In genomic region chr22:50516891-50517290, GRCh38 we compare ENCODE assay signal across 19 cellular contexts. TPM values are rescaled to one million over a fixed set of nuclear protein-coding genes. Genes with fewer than 3 reads are reported as not detected.
DNase-seq lines count a peak whose midpoint lies in the region; ATAC-seq, FAIRE-seq and TF ChIP-seq lines count a peak whose summit lies in the region.
"Had no signal": no experiment of that assay in that cellular context is flagged by ENCODE, and none has a peak within 500 bp of the region (broad histone marks: within the 10 kb centered on the region; RNA-seq: fewer than 3 reads in every experiment).

No MANE protein-coding gene starts in this region.

- H3K4me3 ChIP-seq in right cardiac atrium (ENCODE audit: low read length) (no peak overlapping the region), left ventricle myocardium inferior (no peak overlapping the region), H1 (ENCODE audit: extremely low read depth in 1 of 4, insufficient read depth in 2 of 4, low read depth in 3 of 4, low read length in 4 of 4) (no peak overlapping the region), gastrocnemius medialis (no peak overlapping the region)

- no peak overlapping the region for H2AFZ ChIP-seq in H1 (ENCODE audit: low read length)

- POLR2A ChIA-PET in H1 (lab: Charles Lee; ENCODE audit: partially characterized antibody) = interaction anchor here (0.7 to 1.1 kb wide), 3 partner anchors 8 to 55 kb away, joined by 3 read pairs; no protein-coding TSS in a partner anchor

- peaks cover 13% of the 10 kb centered on the region; the same call in 1 of the 2 replicates for H3K79me1 ChIP-seq in H1 (ENCODE audit: low read depth, low read length)

- H2BK12ac ChIP-seq in H1 (ENCODE audit: low read depth, low read length) = no peak overlapping the region

- H3K4me1 ChIP-seq in right cardiac atrium (ENCODE audit: control insufficient read depth, insufficient read depth, low read length) = no peaks in the 10 kb centered on the region
- H3K4me1 ChIP-seq in left ventricle myocardium inferior = no peaks in the 10 kb centered on the region
- no peaks in the 10 kb centered on the region for H3K4me1 ChIP-seq in H1 (replicated peaks in 1 of 4; ENCODE audit: control insufficient read depth in 3 of 4, insufficient read depth in 4 of 4, low read length in 3 of 4)
- H3K4me1 ChIP-seq in gastrocnemius medialis = no peaks in the 10 kb centered on the region

- H3K36me3 Mint-ChIP-seq in activated CD8-positive, alpha-beta memory T cell treated with anti-CD3 and anti-CD28 coated beads, Interleukin-2, amount 10 ng/mL, durations not matched to agents 7 days and 5 days = peaks cover 39% of the 10 kb centered on the region

- no peaks in the 10 kb centered on the region for H3K27me3 Mint-ChIP-seq in activated CD8-positive, alpha-beta memory T cell treated with anti-CD3 and anti-CD28 coated beads, Interleukin-2, amount 10 ng/mL, durations not matched to agents 7 days and 5 days
- H3K27me3 Mint-ChIP-seq: B cell; CD4-positive, alpha-beta memory T cell had no signal

- H3K27me3 ChIP-seq in right cardiac atrium (ENCODE audit: control insufficient read depth, insufficient read depth) (no peaks in the 10 kb centered on the region), left ventricle myocardium inferior (ENCODE audit: low read depth) (no peaks in the 10 kb centered on the region), H1 (replicated peaks in 1 of 4; ENCODE audit: control insufficient read depth in 3 of 4, extremely low read depth in 1 of 4, insufficient read depth in 3 of 4, low read length in 3 of 4) (no peaks in the 10 kb centered on the region), gastrocnemius medialis (no peaks in the 10 kb centered on the region)

- no peaks in the 10 kb centered on the region for H3K23me2 ChIP-seq in H1 (ENCODE audit: low read depth, low read length)

- no peak overlapping the region for H3K56ac ChIP-seq in H1 (replicated peaks; ENCODE audit: insufficient read length, low read depth, low read length)

- H2BK20ac ChIP-seq in H1 (ENCODE audit: low read length) = no peak overlapping the region

- TF ChIP-seq CTCF in left ventricle myocardium inferior (IDR thresholded peaks at IDR 0.05; ENCODE audit: borderline replicate concordance) (no peak), H1 (IDR thresholded peaks at IDR 0.05; ENCODE audit: control extremely low read depth in 1 of 3, insufficient read depth in 1 of 3, low read depth in 1 of 3, low read length in 3 of 3) (no peak), gastrocnemius medialis (IDR thresholded peaks at IDR 0.05 in 4 of 5, conservative IDR thresholded peaks at IDR 0.05 in 1 of 5) (no peak)

- H4K20me1 ChIP-seq in H1 (replicated peaks in 1 of 2; ENCODE audit: control insufficient read depth in 1 of 2, insufficient read depth in 2 of 2, low read length in 2 of 2) = peaks cover 9 to 18% of the 10 kb centered on the region in 2 experiments

- H2BK120ac ChIP-seq in H1 (replicated peaks; ENCODE audit: low read depth, low read length) = no peak overlapping the region

- H3K79me2 ChIP-seq in H1 (ENCODE audit: control insufficient read depth in 1 of 2, insufficient read depth in 2 of 2, low read length in 2 of 2) = peaks cover 10 to 31% of the 10 kb centered on the region in 2 experiments

- ATAC-seq in right cardiac atrium (no peak), gastrocnemius medialis (no peak)
- no peak for ATAC-seq in activated CD8-positive, alpha-beta memory T cell treated with anti-CD3 and anti-CD28 coated beads, Interleukin-2, amount 10 ng/mL, durations not matched to agents 7 days and 5 days
- ATAC-seq: HCT116 had no signal

- CTCF ChIA-PET in H1 (lab: Charles Lee; ENCODE audit: partially characterized antibody) = interaction anchor here (0.6 to 1.0 kb wide), 4 partner anchors 9 to 73 kb away, joined by 3 to 4 read pairs (median 3); partner anchors contain the start of gene SCO2
- CTCF ChIA-PET in activated CD8-positive, alpha-beta memory T cell treated with anti-CD3 and anti-CD28 coated beads, Interleukin-2, amount 10 ng/mL, durations not matched to agents 7 days and 5 days (lab: Charles Lee) = interaction anchor here (3.7 kb wide), 1 partner anchor 8 kb away, joined by 22 read pairs; the partner anchor contains the start of gene SCO2

- no peak for FAIRE-seq in H1 (lab: Jason Lieb, UNC)
- FAIRE-seq: D721Med, G401.6, GM12892, HTR-8/SVneo had no signal

- H3K27ac Mint-ChIP-seq in activated CD8-positive, alpha-beta memory T cell treated with anti-CD3 and anti-CD28 coated beads, Interleukin-2, amount 10 ng/mL, durations not matched to agents 7 days and 5 days = no peak overlapping the region
- H3K27ac Mint-ChIP-seq: B cell had no signal

- H2BK15ac ChIP-seq in H1 (ENCODE audit: low read length) = no peak overlapping the region

- DNase-seq in right cardiac atrium (peak in 2 of 3 donors; percentile 26 to 47), left ventricle myocardium inferior (no peak), H1 (ENCODE audit: low read depth in 1 of 2, low spot score in 2 of 2) (no peak), gastrocnemius medialis (no peak)
- DNase-seq in stimulated activated CD4-positive, alpha-beta T cell treated with anti-CD3 and anti-CD28 coated beads, Interleukin-2, amount 100 ng/mL, for 48 hours = no peak
- DNase-seq in activated CD8-positive, alpha-beta memory T cell treated with anti-CD3 and anti-CD28 coated beads, Interleukin-2, amount 10 ng/mL, durations not matched to agents 7 days and 5 days = no peak
- DNase-seq: ACHN; CD4-positive, alpha-beta memory T cell; DMS153; DMS79 treated with DMSO at 0.1 percent for 48 hours; EL had no signal

- no peak overlapping the region for H4K91ac ChIP-seq in H1 (replicated peaks; ENCODE audit: insufficient read length, low read length)

- no peaks in the 10 kb centered on the region for H3K9me3 Mint-ChIP-seq in activated CD8-positive, alpha-beta memory T cell treated with anti-CD3 and anti-CD28 coated beads, Interleukin-2, amount 10 ng/mL, durations not matched to agents 7 days and 5 days (ENCODE audit: low read depth)
- H3K9me3 Mint-ChIP-seq: CD4-positive, alpha-beta memory T cell had no signal

- no peak overlapping the region for H3K4ac ChIP-seq in H1 (replicated peaks; ENCODE audit: insufficient read length, low read depth, low read length)

- TF ChIP-seq EP300 in H1 (IDR thresholded peaks at IDR 0.05; ENCODE audit: borderline replicate concordance in 1 of 2, low read depth in 2 of 2, low read length in 2 of 2) = no peak

- H3K4me3 Mint-ChIP-seq in activated CD8-positive, alpha-beta memory T cell treated with anti-CD3 and anti-CD28 coated beads, Interleukin-2, amount 10 ng/mL, durations not matched to agents 7 days and 5 days = no peak overlapping the region
- H3K4me3 Mint-ChIP-seq: B cell had no signal

- H3K27ac ChIP-seq in right cardiac atrium (ENCODE audit: low read length) (no peak overlapping the region), left ventricle myocardium inferior (replicated peaks) (no peak overlapping the region), H1 (ENCODE audit: low read depth, low read length) (no peak overlapping the region), gastrocnemius medialis (no peak overlapping the region)
- H3K27ac ChIP-seq: C4-2B had no signal

- H3K4me2 ChIP-seq in H1 (ENCODE audit: insufficient read depth in 1 of 2, low read depth in 2 of 2, low read length in 2 of 2) = no peak overlapping the region

- H3K9me3 ChIP-seq in right cardiac atrium (ENCODE audit: control insufficient read depth, low read length) (no peaks in the 10 kb centered on the region), left ventricle myocardium inferior (replicated peaks) (no peaks in the 10 kb centered on the region), H1 (ENCODE audit: insufficient read depth in 2 of 2, low read depth in 1 of 2, low read length in 1 of 2) (no peaks in the 10 kb centered on the region), gastrocnemius medialis (no peaks in the 10 kb centered on the region)

- in situ Hi-C loops in gastrocnemius medialis (cut with MboI; ENCODE audit: low sequenced_read_pairs in 4 of 4) = no loop called here

- H4K5ac ChIP-seq in H1 (ENCODE audit: insufficient read length, low read depth, low read length) = no peak overlapping the region

- H3K18ac ChIP-seq in H1 (ENCODE audit: extremely low read depth, low read length) = no peak overlapping the region

- TF ChIP-seq POLR2A in H1 (IDR thresholded peaks at IDR 0.05; ENCODE audit: control extremely low read depth in 1 of 2, low read depth in 2 of 2, low read length in 2 of 2) (no peak), gastrocnemius medialis (IDR thresholded peaks at IDR 0.05) (no peak)

- no peak for TF ChIP-seq RAD21 in H1 (IDR thresholded peaks at IDR 0.05 in 1 of 2, conservative IDR thresholded peaks at IDR 0.05 in 1 of 2; ENCODE audit: low read depth in 2 of 2, low read length in 2 of 2)

- peak overlapping the region; percentile 24; the same call in 1 of the 2 replicates for H2BK5ac ChIP-seq in H1 (ENCODE audit: low read depth, low read length)

- H3K14ac ChIP-seq in H1 (ENCODE audit: insufficient read length) = no peak overlapping the region

- H4K8ac ChIP-seq in H1 (ENCODE audit: extremely low read depth, insufficient read depth, low read length) = no peak overlapping the region

- H3K9ac ChIP-seq in H1 (replicated peaks in 1 of 4; ENCODE audit: extremely low read depth in 1 of 4, low read depth in 3 of 4, low read length in 3 of 4) = no peak overlapping the region

- H3K4me1 Mint-ChIP-seq in activated CD8-positive, alpha-beta memory T cell treated with anti-CD3 and anti-CD28 coated beads, Interleukin-2, amount 10 ng/mL, durations not matched to agents 7 days and 5 days = peaks cover 23% of the 10 kb centered on the region

- WGBS in right cardiac atrium = 82% methylated on average over 16 of the region's 16 CpGs
- 93% methylated on average over 16 of the region's 16 CpGs; no CpG with 5 or more reads in 1 of the 2 experiments for WGBS in H1 (ENCODE audit: extremely low coverage in 1 of 2, insufficient coverage in 1 of 2, insufficient read length in 1 of 2, insufficient replicate concordance in 2 of 2, low coverage in 1 of 2, low lambda C conversion rate in 2 of 2, missing lambda C conversion rate in 1 of 2), 2 experiments

- no peak overlapping the region for H3K23ac ChIP-seq in H1 (ENCODE audit: insufficient read length)

- intact Hi-C loops in right cardiac atrium (cut with DNase I) = no loop called here
- intact Hi-C loops in left ventricle myocardium inferior (cut with micrococcal nuclease) = no loop called here
- intact Hi-C loops in gastrocnemius medialis (cut with DNase I; ENCODE audit: low total_unique reads) = no loop called here

- no peak overlapping the region for H2AK5ac ChIP-seq in H1 (ENCODE audit: low read depth, low read length)

- H3K36me3 ChIP-seq in left ventricle myocardium inferior = peaks cover 55% of the 10 kb centered on the region
- H3K36me3 ChIP-seq in H1 (ENCODE audit: control insufficient read depth in 2 of 4, insufficient read depth in 4 of 4, low read length in 3 of 4) = peaks cover 0 to 12% (median 7%) of the 10 kb centered on the region in 4 experiments; a peak in 5 of 8 replicates
- H3K36me3 ChIP-seq in gastrocnemius medialis = peaks cover 0 to 43% of the 10 kb centered on the region in 2 donors

RNA-seq across cellular contexts. Expression of gene SCO2, which starts 8.5 kb away (rescaled TPM):
- total RNA-seq in right cardiac atrium = 1 to 10 TPM in 2 of 4 donors, not detected in 2; 1.4 to 2.2 TPM
- polyA plus RNA-seq in right cardiac atrium = not detected
- not detected for total RNA-seq in left ventricle myocardium inferior
- total RNA-seq in H1 (2021; fragmentation: NEBNext Ultra II Directional; extraction: Animal tissue kit (Norgen Biotek cat#: 25700)) = 2.2 TPM in 1 of 2 replicates, not detected in the other
- 2.0 and 2.5 TPM in 2 replicates for polyA plus RNA-seq in H1 (2011; rRNA removed)
- polyA plus RNA-seq in H1 (2011; cell fraction: cytosol; rRNA removed) = 0.54 TPM
- 1.8 TPM for polyA plus RNA-seq in H1 (2011; cell fraction: nucleus; rRNA removed)
- polyA plus RNA-seq in H1 (2012, experiment 1 of 2) = 0.31 to 1.3 TPM (median 0.68 TPM) in 3 of 4 replicates, not detected in the other
- 1.3 TPM for polyA plus RNA-seq in H1 (2012, experiment 2 of 2)
- polyA plus RNA-seq in H1 (2013, experiment 1 of 2) = 0.10 TPM
- not detected for polyA plus RNA-seq in H1 (2013, experiment 2 of 2)
- not detected in 2 replicates for polyA minus RNA-seq in H1 (2011; rRNA and poly(A)+ RNA removed)
- polyA minus RNA-seq in H1 (2011; cell fraction: cytosol; rRNA and poly(A)+ RNA removed) = not detected
- 2.1 TPM for polyA minus RNA-seq in H1 (2011; cell fraction: nucleus; rRNA and poly(A)+ RNA removed)
- 10 to 100 TPM in 1 of 2 experiments, 1 to 10 TPM in 1; 9.1 to 11.6 TPM for total RNA-seq in activated CD8-positive, alpha-beta memory T cell treated with anti-CD3 and anti-CD28 coated beads, Interleukin-2, amount 10 ng/mL, durations not matched to agents 7 days and 5 days
- 1 to 10 TPM in 2 of 4 donors, not detected in 2; 1.0 to 2.3 TPM for total RNA-seq in gastrocnemius medialis
- total RNA-seq: CD4-positive, alpha-beta memory T cell had no signal

RNA-seq across cellular contexts. Expression of gene NCAPH2, which starts 8.9 kb away (rescaled TPM):
- total RNA-seq in right cardiac atrium = 10 to 100 TPM; 23.3 to 35.0 (median 28.6) TPM
- 29.1 TPM for polyA plus RNA-seq in right cardiac atrium
- total RNA-seq in left ventricle myocardium inferior = 27.7 TPM
- 62.2 and 70.4 TPM in 2 replicates for total RNA-seq in H1 (2021; fragmentation: NEBNext Ultra II Directional; extraction: Animal tissue kit (Norgen Biotek cat#: 25700))
- polyA plus RNA-seq in H1 (2011; rRNA removed) = 73.8 and 81.6 TPM in 2 replicates
- 69.3 TPM for polyA plus RNA-seq in H1 (2011; cell fraction: cytosol; rRNA removed)
- 122 TPM for polyA plus RNA-seq in H1 (2011; cell fraction: nucleus; rRNA removed)
- 40.8 to 68.5 TPM (median 62.3 TPM) in 4 replicates for polyA plus RNA-seq in H1 (2012, experiment 1 of 2)
- polyA plus RNA-seq in H1 (2012, experiment 2 of 2) = 53.6 TPM
- polyA plus RNA-seq in H1 (2013, experiment 1 of 2) = 24.8 TPM
- polyA plus RNA-seq in H1 (2013, experiment 2 of 2) = 23.7 TPM
- polyA minus RNA-seq in H1 (2011; rRNA and poly(A)+ RNA removed) = 33.5 and 33.6 TPM in 2 replicates
- polyA minus RNA-seq in H1 (2011; cell fraction: cytosol; rRNA and poly(A)+ RNA removed) = 39.4 TPM
- polyA minus RNA-seq in H1 (2011; cell fraction: nucleus; rRNA and poly(A)+ RNA removed) = 33.5 TPM
- total RNA-seq in activated CD8-positive, alpha-beta memory T cell treated with anti-CD3 and anti-CD28 coated beads, Interleukin-2, amount 10 ng/mL, durations not matched to agents 7 days and 5 days = 100 to 1,000 TPM; 136 to 181 TPM
- 10 to 100 TPM; 19.0 to 29.3 (median 23.4) TPM for total RNA-seq in gastrocnemius medialis

RNA-seq across cellular contexts. Expression of gene LMF2, which starts 9.4 kb away (rescaled TPM):
- 10 to 100 TPM; 32.2 to 33.7 (median 33.3) TPM for total RNA-seq in right cardiac atrium
- polyA plus RNA-seq in right cardiac atrium = 29.0 TPM
- 23.4 TPM for total RNA-seq in left ventricle myocardium inferior
- 31.3 and 34.3 TPM in 2 replicates for total RNA-seq in H1 (2021; fragmentation: NEBNext Ultra II Directional; extraction: Animal tissue kit (Norgen Biotek cat#: 25700))
- 62.9 and 80.4 TPM in 2 replicates for polyA plus RNA-seq in H1 (2011; rRNA removed)
- polyA plus RNA-seq in H1 (2011; cell fraction: cytosol; rRNA removed) = 49.9 TPM
- polyA plus RNA-seq in H1 (2011; cell fraction: nucleus; rRNA removed) = 250 TPM
- 18.2 to 38.1 TPM (median 36.3 TPM) in 4 replicates for polyA plus RNA-seq in H1 (2012, experiment 1 of 2)
- 28.8 TPM for polyA plus RNA-seq in H1 (2012, experiment 2 of 2)
- 42.9 TPM for polyA plus RNA-seq in H1 (2013, experiment 1 of 2)
- 40.7 TPM for polyA plus RNA-seq in H1 (2013, experiment 2 of 2)
- polyA minus RNA-seq in H1 (2011; rRNA and poly(A)+ RNA removed) = 11.2 and 19.4 TPM in 2 replicates
- polyA minus RNA-seq in H1 (2011; cell fraction: cytosol; rRNA and poly(A)+ RNA removed) = 26.9 TPM
- 43.0 TPM for polyA minus RNA-seq in H1 (2011; cell fraction: nucleus; rRNA and poly(A)+ RNA removed)
- 100 to 1,000 TPM in 1 of 2 experiments, 10 to 100 TPM in 1; 98.6 to 138 TPM for total RNA-seq in activated CD8-positive, alpha-beta memory T cell treated with anti-CD3 and anti-CD28 coated beads, Interleukin-2, amount 10 ng/mL, durations not matched to agents 7 days and 5 days
- 10 to 100 TPM; 19.7 to 39.4 (median 26.9) TPM for total RNA-seq in gastrocnemius medialis

RNA-seq across cellular contexts. Expression of gene TYMP, which starts 12.9 kb away (rescaled TPM):
- total RNA-seq in right cardiac atrium (10 to 100 TPM; 14.6 to 35.5 (median 19.3) TPM), left ventricle myocardium inferior (11.6 TPM), gastrocnemius medialis (10 to 100 TPM in 3 of 4 donors, 1 to 10 TPM in 1; 8.8 to 15.8 (median 11.8) TPM)
- polyA plus RNA-seq in right cardiac atrium (18.5 TPM), H1 (2011; rRNA removed) (0.48 and 0.83 TPM in 2 replicates)
- 0.43 and 0.46 TPM in 2 replicates for total RNA-seq in H1 (2021; fragmentation: NEBNext Ultra II Directional; extraction: Animal tissue kit (Norgen Biotek cat#: 25700))
- 0.58 TPM for polyA plus RNA-seq in H1 (2011; cell fraction: cytosol; rRNA removed)
- 1.6 TPM for polyA plus RNA-seq in H1 (2011; cell fraction: nucleus; rRNA removed)
- polyA plus RNA-seq in H1 (2012, experiment 1 of 2) = 0.40 to 0.65 TPM (median 0.51 TPM) in 4 replicates
- polyA plus RNA-seq in H1 (2012, experiment 2 of 2) = 0.16 TPM
- 0.47 TPM for polyA plus RNA-seq in H1 (2013, experiment 1 of 2)
- 0.39 TPM for polyA plus RNA-seq in H1 (2013, experiment 2 of 2)
- 0.28 TPM in 1 of 2 replicates, not detected in the other for polyA minus RNA-seq in H1 (2011; rRNA and poly(A)+ RNA removed)
- polyA minus RNA-seq in H1 (2011; cell fraction: cytosol; rRNA and poly(A)+ RNA removed) = not detected
- polyA minus RNA-seq in H1 (2011; cell fraction: nucleus; rRNA and poly(A)+ RNA removed) = 0.90 TPM
- 100 to 1,000 TPM in 1 of 2 experiments, 10 to 100 TPM in 1; 93.1 to 108 TPM for total RNA-seq in activated CD8-positive, alpha-beta memory T cell treated with anti-CD3 and anti-CD28 coated beads, Interleukin-2, amount 10 ng/mL, durations not matched to agents 7 days and 5 days

RNA-seq across cellular contexts. Expression of gene KLHDC7B, which starts 28.8 kb away (rescaled TPM):
- total RNA-seq in right cardiac atrium = under 1 TPM in 3 of 4 donors, not detected in 1; 0.08 to 0.14 (median 0.09) TPM
- not detected for polyA plus RNA-seq in right cardiac atrium
- total RNA-seq in left ventricle myocardium inferior = not detected
- not detected in 2 replicates for total RNA-seq in H1 (2021; fragmentation: NEBNext Ultra II Directional; extraction: Animal tissue kit (Norgen Biotek cat#: 25700))
- polyA plus RNA-seq in H1 (2011; rRNA removed) = not detected in 2 replicates
- polyA plus RNA-seq in H1 (2011; cell fraction: cytosol; rRNA removed) = not detected
- not detected for polyA plus RNA-seq in H1 (2011; cell fraction: nucleus; rRNA removed)
- not detected in 4 replicates for polyA plus RNA-seq in H1 (2012, experiment 1 of 2)
- polyA plus RNA-seq in H1 (2012, experiment 2 of 2) = not detected
- polyA plus RNA-seq in H1 (2013, experiment 1 of 2) = not detected
- not detected for polyA plus RNA-seq in H1 (2013, experiment 2 of 2)
- polyA minus RNA-seq in H1 (2011; rRNA and poly(A)+ RNA removed) = not detected in 2 replicates
- polyA minus RNA-seq in H1 (2011; cell fraction: cytosol; rRNA and poly(A)+ RNA removed) = not detected
- polyA minus RNA-seq in H1 (2011; cell fraction: nucleus; rRNA and poly(A)+ RNA removed) = not detected
- 10 to 100 TPM; 10.2 to 12.0 TPM for total RNA-seq in activated CD8-positive, alpha-beta memory T cell treated with anti-CD3 and anti-CD28 coated beads, Interleukin-2, amount 10 ng/mL, durations not matched to agents 7 days and 5 days
- not detected for total RNA-seq in gastrocnemius medialis
- total RNA-seq: A172 had no signal

Comparison
In these comparisons a context has a peak if more than half of its experiments do, and no peak if none do; other contexts are left out.
1. DNase-seq: peak in right cardiac atrium (2 of 3); none in left ventricle myocardium inferior (single experiment), H1 (0 of 2), stimulated activated CD4-positive, alpha-beta T cell treated with anti-CD3 and anti-CD28 coated beads, Interleukin-2, amount 100 ng/mL, for 48 hours (0 of 2), activated CD8-positive, alpha-beta memory T cell treated with anti-CD3 and anti-CD28 coated beads, Interleukin-2, amount 10 ng/mL, durations not matched to agents 7 days and 5 days (single experiment) and gastrocnemius medialis (0 of 2).